In genomic region chr12:45638386-45638785, GRCh38 we compare ENCODE assay signal across 19 cellular contexts.
"Had no signal": no experiment of that assay in that cellular context is flagged by ENCODE, and none has a peak within 500 bp of the region (broad histone marks: within the 10 kb centered on the region; RNA-seq: fewer than 3 reads in every experiment).

No MANE protein-coding gene starts in this region.

- H3K9me3 ChIP-seq: neutrophil, psoas muscle, testis, tibial nerve, upper lobe of right lung, vagina had no signal

- H3K27ac ChIP-seq: foreskin keratinocyte, neutrophil, psoas muscle, testis, tibial nerve, upper lobe of right lung, vagina had no signal

- H3K4me3 ChIP-seq: lung, psoas muscle, testis, tibial nerve, upper lobe of right lung, vagina had no signal

- H3K4me1 ChIP-seq: psoas muscle, testis, tibial nerve, upper lobe of right lung, vagina had no signal

- H3K27me3 ChIP-seq: foreskin keratinocyte, neutrophil, testis, tibial nerve, upper lobe of right lung, vagina had no signal

- H3K36me3 ChIP-seq: neutrophil, tibial nerve, upper lobe of right lung, vagina had no signal

- DNase-seq: effector memory CD8-positive, alpha-beta T cell; erythroblast; immature natural killer cell; left colon; left ventricle myocardium superior; naive thymus-derived CD8-positive, alpha-beta T cell; psoas muscle; stimulated activated CD4-positive, alpha-beta T cell treated with anti-CD3 and anti-CD28 coated beads, Interleukin-2, amount 100 ng/mL, for 24 hours; stimulated activated CD4-positive, alpha-beta T cell treated with anti-CD3 and anti-CD28 coated beads, Interleukin-4, amount 100 ng/mL, for 4 hours; stimulated activated naive B cell treated with anti-CD40 and anti-IgM and Interleukin-4, amounts not matched to agents 10 μg/mL and 1 μg/mL and 100 μg/mL, for 72 hours; stimulated activated naive CD8-positive, alpha-beta T cell treated with anti-CD3 and anti-CD28 coated beads, Interleukin-15, amount 100 ng/mL, for 72 hours; testis; upper lobe of right lung had no signal

- ATAC-seq: effector memory CD8-positive, alpha-beta T cell; left colon; left ventricle myocardium superior; psoas muscle; sciatic nerve; stimulated activated naive B cell treated with anti-CD40 and anti-IgM and Interleukin-4, amounts not matched to agents 10 μg/mL and 1 μg/mL and 100 μg/mL, for 72 hours; stimulated activated naive CD8-positive, alpha-beta T cell treated with anti-CD3 and anti-CD28 coated beads, Interleukin-15, amount 100 ng/mL, for 72 hours; upper lobe of right lung had no signal
